ENCODE assay signal across 1 cellular context in genomic region chr9:16031971-16032370, GRCh38.
TF ChIP-seq lines count a peak whose summit lies in the region.

No MANE protein-coding gene starts in this region.

TF ChIP-seq in IMR-90, 13 proteins besides CTCF, POLR2A, EP300 and RAD21:
- TF ChIP-seq SMC3 (IDR thresholded peaks at IDR 0.05; ENCODE audit: low read depth, low read length) (no peak), RCOR1 (IDR thresholded peaks at IDR 0.05; ENCODE audit: insufficient replicate concordance, low read length) (no peak)
